ENCODE assay signal across 1 cellular context in the genomic region with DNA sequence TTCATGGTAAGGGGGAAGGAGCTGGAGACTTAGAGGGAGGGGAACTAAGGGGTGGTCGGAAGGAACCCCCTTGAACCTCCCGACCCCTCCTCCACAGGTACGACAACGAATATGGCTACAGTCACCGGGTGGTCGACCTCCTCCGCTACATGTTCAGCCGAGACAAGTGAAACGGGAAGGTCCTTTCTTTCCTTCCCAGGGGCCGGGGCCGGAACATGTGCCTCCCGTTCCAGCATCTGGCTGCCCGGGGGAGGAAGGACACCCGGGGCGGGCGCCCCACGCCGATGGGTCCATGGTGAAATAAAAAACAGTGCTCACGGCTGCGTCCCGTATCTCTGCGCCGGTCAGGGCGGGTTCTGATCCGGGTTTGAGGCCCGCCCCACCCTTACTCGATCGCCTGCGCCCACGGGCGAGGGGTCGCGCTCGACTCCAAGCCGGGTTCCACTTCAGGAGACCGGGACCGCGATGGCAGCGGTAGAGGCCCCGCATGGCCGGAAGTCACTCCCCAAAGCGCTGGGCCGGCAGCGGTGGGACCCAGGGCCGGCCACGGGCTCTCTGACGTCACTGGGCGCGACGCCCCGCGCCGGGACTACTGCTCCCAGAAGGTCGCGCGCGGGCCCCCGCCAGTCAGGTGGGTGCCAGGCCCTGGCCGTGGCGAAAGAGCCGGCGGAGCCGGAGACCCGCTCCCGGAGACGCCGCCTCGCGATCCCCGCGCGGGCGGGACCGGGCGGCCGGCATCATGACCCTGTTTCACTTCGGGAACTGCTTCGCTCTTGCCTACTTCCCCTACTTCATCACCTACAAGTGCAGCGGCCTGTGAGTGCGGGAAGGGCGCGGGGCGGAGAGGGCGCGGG.
TF ChIP-seq lines count a peak whose summit lies in the region.

A gene with protein sequence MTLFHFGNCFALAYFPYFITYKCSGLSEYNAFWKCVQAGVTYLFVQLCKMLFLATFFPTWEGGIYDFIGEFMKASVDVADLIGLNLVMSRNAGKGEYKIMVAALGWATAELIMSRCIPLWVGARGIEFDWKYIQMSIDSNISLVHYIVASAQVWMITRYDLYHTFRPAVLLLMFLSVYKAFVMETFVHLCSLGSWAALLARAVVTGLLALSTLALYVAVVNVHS (plus strand): TSS at position 626 of the 854 bp plus-strand sequence. CDS start 114 bp downstream, at position 740.

TF ChIP-seq in K562, 482 proteins besides CTCF, POLR2A, EP300 and RAD21 (continued from another document and continues in another):
- TF ChIP-seq PTTG1 (tag; IDR thresholded peaks at IDR 0.05; ENCODE audit: low read depth) (no peak), FOS (IDR thresholded peaks at IDR 0.05; ENCODE audit: extremely low read depth, insufficient read length) (no peak), ZBTB17 (CRISPR knock-in tag; IDR thresholded peaks at IDR 0.05) (peak; percentile 48; the same call in 1 of the 2 replicates), ZNF12 (CRISPR knock-in tag; IDR thresholded peaks at IDR 0.05) (0 out of 2 replicates have a peak, but pooled peaks have one; percentile 7), SMARCE1 (IDR thresholded peaks at IDR 0.05) (0 out of 2 replicates have a peak, but pooled peaks have one; percentile 19), ZSCAN29 (IDR thresholded peaks at IDR 0.05) (peak; percentile 75), PRPF4 (IDR thresholded peaks at IDR 0.05; ENCODE audit: insufficient read depth, low read depth, low read length, poor library complexity, severe bottlenecking) (no peak), ZNF3 (CRISPR knock-in tag; IDR thresholded peaks at IDR 0.05) (no peak), CHD2 (IDR thresholded peaks at IDR 0.05; ENCODE audit: low read depth, low read length) (no peak), BCOR (IDR thresholded peaks at IDR 0.05) (0 out of 2 replicates have a peak, but pooled peaks have one; percentile 11), MAFK (IDR thresholded peaks at IDR 0.05; ENCODE audit: low read length) (no peak), ESRRA (IDR thresholded peaks at IDR 0.05; ENCODE audit: borderline replicate concordance, low read depth) (peak; percentile 59), ZNF239 (CRISPR knock-in tag; IDR thresholded peaks at IDR 0.05) (no peak), ZKSCAN1 (IDR thresholded peaks at IDR 0.05; ENCODE audit: low read depth, low read length) (peak; percentile 51), MCM5 (IDR thresholded peaks at IDR 0.05; ENCODE audit: low read depth) (no peak), BACH1 (tag; IDR thresholded peaks at IDR 0.05) (no peak), CREBBP (IDR thresholded peaks at IDR 0.05; ENCODE audit: low read depth, low read length) (no peak), BDP1 (IDR thresholded peaks at IDR 0.05; ENCODE audit: insufficient read depth, insufficient read length) (no peak), SLC30A9 (CRISPR knock-in tag; IDR thresholded peaks at IDR 0.05) (no peak), HDGF (IDR thresholded peaks at IDR 0.05) (no peak), FUS (optimal IDR thresholded peaks at IDR 0.05; ENCODE audit: low read depth, low read length) (no peak)
- TF ChIP-seq, protein P1, sequence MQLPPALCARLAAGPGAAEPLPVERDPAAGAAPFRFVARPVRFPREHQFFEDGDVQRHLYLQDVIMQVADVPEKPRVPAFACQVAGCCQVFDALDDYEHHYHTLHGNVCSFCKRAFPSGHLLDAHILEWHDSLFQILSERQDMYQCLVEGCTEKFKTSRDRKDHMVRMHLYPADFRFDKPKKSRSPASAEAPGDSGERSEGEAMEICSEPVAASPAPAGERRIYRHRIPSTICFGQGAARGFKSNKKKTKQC (CRISPR knock-in tag; IDR thresholded peaks at IDR 0.05) = no peak; the same call in 1 of the 2 replicates
- TF ChIP-seq, protein P2, sequence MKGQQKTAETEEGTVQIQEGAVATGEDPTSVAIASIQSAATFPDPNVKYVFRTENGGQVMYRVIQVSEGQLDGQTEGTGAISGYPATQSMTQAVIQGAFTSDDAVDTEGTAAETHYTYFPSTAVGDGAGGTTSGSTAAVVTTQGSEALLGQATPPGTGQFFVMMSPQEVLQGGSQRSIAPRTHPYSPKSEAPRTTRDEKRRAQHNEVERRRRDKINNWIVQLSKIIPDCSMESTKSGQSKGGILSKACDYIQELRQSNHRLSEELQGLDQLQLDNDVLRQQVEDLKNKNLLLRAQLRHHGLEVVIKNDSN (CRISPR knock-in tag; IDR thresholded peaks at IDR 0.05) = peak; percentile 69
- TF ChIP-seq, protein P3, sequence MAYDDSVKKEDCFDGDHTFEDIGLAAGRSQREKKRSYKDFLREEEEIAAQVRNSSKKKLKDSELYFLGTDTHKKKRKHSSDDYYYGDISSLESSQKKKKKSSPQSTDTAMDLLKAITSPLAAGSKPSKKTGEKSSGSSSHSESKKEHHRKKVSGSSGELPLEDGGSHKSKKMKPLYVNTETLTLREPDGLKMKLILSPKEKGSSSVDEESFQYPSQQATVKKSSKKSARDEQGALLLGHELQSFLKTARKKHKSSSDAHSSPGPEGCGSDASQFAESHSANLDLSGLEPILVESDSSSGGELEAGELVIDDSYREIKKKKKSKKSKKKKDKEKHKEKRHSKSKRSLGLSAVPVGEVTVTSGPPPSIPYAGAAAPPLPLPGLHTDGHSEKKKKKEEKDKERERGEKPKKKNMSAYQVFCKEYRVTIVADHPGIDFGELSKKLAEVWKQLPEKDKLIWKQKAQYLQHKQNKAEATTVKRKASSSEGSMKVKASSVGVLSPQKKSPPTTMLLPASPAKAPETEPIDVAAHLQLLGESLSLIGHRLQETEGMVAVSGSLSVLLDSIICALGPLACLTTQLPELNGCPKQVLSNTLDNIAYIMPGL (CRISPR knock-in tag; IDR thresholded peaks at IDR 0.05) = no peak
- TF ChIP-seq, protein P4, sequence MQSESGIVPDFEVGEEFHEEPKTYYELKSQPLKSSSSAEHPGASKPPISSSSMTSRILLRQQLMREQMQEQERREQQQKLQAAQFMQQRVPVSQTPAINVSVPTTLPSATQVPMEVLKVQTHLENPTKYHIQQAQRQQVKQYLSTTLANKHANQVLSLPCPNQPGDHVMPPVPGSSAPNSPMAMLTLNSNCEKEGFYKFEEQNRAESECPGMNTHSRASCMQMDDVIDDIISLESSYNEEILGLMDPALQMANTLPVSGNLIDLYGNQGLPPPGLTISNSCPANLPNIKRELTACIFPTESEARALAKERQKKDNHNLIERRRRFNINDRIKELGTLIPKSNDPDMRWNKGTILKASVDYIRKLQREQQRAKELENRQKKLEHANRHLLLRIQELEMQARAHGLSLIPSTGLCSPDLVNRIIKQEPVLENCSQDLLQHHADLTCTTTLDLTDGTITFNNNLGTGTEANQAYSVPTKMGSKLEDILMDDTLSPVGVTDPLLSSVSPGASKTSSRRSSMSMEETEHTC (IDR thresholded peaks at IDR 0.05) = peak; percentile 53; the same call in 1 of the 2 replicates
- TF ChIP-seq, protein P5, sequence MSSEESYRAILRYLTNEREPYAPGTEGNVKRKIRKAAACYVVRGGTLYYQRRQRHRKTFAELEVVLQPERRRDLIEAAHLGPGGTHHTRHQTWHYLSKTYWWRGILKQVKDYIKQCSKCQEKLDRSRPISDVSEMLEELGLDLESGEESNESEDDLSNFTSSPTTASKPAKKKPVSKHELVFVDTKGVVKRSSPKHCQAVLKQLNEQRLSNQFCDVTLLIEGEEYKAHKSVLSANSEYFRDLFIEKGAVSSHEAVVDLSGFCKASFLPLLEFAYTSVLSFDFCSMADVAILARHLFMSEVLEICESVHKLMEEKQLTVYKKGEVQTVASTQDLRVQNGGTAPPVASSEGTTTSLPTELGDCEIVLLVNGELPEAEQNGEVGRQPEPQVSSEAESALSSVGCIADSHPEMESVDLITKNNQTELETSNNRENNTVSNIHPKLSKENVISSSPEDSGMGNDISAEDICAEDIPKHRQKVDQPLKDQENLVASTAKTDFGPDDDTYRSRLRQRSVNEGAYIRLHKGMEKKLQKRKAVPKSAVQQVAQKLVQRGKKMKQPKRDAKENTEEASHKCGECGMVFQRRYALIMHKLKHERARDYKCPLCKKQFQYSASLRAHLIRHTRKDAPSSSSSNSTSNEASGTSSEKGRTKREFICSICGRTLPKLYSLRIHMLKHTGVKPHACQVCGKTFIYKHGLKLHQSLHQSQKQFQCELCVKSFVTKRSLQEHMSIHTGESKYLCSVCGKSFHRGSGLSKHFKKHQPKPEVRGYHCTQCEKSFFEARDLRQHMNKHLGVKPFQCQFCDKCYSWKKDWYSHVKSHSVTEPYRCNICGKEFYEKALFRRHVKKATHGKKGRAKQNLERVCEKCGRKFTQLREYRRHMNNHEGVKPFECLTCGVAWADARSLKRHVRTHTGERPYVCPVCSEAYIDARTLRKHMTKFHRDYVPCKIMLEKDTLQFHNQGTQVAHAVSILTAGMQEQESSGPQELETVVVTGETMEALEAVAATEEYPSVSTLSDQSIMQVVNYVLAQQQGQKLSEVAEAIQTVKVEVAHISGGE (CRISPR knock-in tag; IDR thresholded peaks at IDR 0.05) = peak in 1 of 3 experiments; percentile 67; a peak in 3 of 6 replicates
- TF ChIP-seq, protein P6, sequence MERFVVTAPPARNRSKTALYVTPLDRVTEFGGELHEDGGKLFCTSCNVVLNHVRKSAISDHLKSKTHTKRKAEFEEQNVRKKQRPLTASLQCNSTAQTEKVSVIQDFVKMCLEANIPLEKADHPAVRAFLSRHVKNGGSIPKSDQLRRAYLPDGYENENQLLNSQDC (CRISPR knock-in tag; IDR thresholded peaks at IDR 0.05) = no peak
- TF ChIP-seq, protein P7, sequence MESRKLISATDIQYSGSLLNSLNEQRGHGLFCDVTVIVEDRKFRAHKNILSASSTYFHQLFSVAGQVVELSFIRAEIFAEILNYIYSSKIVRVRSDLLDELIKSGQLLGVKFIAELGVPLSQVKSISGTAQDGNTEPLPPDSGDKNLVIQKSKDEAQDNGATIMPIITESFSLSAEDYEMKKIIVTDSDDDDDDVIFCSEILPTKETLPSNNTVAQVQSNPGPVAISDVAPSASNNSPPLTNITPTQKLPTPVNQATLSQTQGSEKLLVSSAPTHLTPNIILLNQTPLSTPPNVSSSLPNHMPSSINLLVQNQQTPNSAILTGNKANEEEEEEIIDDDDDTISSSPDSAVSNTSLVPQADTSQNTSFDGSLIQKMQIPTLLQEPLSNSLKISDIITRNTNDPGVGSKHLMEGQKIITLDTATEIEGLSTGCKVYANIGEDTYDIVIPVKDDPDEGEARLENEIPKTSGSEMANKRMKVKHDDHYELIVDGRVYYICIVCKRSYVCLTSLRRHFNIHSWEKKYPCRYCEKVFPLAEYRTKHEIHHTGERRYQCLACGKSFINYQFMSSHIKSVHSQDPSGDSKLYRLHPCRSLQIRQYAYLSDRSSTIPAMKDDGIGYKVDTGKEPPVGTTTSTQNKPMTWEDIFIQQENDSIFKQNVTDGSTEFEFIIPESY (CRISPR knock-in tag; IDR thresholded peaks at IDR 0.05) = peak; percentile 45; the same call in 1 of the 2 replicates
- TF ChIP-seq, protein P8, sequence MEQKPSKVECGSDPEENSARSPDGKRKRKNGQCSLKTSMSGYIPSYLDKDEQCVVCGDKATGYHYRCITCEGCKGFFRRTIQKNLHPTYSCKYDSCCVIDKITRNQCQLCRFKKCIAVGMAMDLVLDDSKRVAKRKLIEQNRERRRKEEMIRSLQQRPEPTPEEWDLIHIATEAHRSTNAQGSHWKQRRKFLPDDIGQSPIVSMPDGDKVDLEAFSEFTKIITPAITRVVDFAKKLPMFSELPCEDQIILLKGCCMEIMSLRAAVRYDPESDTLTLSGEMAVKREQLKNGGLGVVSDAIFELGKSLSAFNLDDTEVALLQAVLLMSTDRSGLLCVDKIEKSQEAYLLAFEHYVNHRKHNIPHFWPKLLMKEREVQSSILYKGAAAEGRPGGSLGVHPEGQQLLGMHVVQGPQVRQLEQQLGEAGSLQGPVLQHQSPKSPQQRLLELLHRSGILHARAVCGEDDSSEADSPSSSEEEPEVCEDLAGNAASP (IDR thresholded peaks at IDR 0.05) = no peak
- TF ChIP-seq, protein P9, sequence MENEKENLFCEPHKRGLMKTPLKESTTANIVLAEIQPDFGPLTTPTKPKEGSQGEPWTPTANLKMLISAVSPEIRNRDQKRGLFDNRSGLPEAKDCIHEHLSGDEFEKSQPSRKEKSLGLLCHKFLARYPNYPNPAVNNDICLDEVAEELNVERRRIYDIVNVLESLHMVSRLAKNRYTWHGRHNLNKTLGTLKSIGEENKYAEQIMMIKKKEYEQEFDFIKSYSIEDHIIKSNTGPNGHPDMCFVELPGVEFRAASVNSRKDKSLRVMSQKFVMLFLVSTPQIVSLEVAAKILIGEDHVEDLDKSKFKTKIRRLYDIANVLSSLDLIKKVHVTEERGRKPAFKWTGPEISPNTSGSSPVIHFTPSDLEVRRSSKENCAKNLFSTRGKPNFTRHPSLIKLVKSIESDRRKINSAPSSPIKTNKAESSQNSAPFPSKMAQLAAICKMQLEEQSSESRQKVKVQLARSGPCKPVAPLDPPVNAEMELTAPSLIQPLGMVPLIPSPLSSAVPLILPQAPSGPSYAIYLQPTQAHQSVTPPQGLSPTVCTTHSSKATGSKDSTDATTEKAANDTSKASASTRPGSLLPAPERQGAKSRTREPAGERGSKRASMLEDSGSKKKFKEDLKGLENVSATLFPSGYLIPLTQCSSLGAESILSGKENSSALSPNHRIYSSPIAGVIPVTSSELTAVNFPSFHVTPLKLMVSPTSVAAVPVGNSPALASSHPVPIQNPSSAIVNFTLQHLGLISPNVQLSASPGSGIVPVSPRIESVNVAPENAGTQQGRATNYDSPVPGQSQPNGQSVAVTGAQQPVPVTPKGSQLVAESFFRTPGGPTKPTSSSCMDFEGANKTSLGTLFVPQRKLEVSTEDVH (IDR thresholded peaks at IDR 0.05; ENCODE audit: low read depth, partially characterized antibody) = no peak
- TF ChIP-seq, protein P10, sequence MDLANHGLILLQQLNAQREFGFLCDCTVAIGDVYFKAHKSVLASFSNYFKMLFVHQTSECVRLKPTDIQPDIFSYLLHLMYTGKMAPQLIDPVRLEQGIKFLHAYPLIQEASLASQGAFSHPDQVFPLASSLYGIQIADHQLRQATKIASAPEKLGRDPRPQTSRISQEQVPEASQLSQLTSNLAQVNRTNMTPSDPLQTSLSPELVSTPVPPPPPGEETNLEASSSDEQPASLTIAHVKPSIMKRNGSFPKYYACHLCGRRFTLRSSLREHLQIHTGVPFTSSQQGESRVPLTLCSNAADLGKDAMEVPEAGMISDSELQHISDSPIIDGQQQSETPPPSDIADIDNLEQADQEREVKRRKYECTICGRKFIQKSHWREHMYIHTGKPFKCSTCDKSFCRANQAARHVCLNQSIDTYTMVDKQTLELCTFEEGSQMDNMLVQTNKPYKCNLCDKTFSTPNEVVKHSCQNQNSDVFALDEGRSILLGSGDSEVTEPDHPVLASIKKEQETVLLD (IDR thresholded peaks at IDR 0.05) = no peak
